In genomic region chr1:223775054-223775453, GRCh38 we compare ENCODE assay signal across 11 cellular contexts.
DNase-seq lines count a peak whose midpoint lies in the region; TF ChIP-seq lines count a peak whose summit lies in the region.
"Had no signal": no experiment of that assay in that cellular context is flagged by ENCODE, and none has a peak within 500 bp of the region (broad histone marks: within the 10 kb centered on the region; RNA-seq: fewer than 3 reads in every experiment).

No MANE protein-coding gene starts in this region.

- H3K4me1 Mint-ChIP-seq in MCF 10A (ENCODE audit: insufficient read depth, unreplicated experiment): peaks cover 67% of the 10 kb centered on the region

- peaks cover 97% of the 10 kb centered on the region for H3K36me3 Mint-ChIP-seq in MCF 10A (ENCODE audit: insufficient read depth, unreplicated experiment)

- H3K79me2 ChIP-seq in mammary epithelial cell (ENCODE audit: insufficient read depth, low read length): no peaks in the 10 kb centered on the region

- H3K9me3 ChIP-seq in mammary epithelial cell (replicated peaks; ENCODE audit: insufficient read depth, low read length): no peaks in the 10 kb centered on the region
- H3K9me3 ChIP-seq in right atrium auricular region: no peaks in the 10 kb centered on the region

- CTCF ChIA-PET in MCF 10A (lab: Yijun Ruan, JAX): interaction anchor here (0.6 to 2.9 kb wide), 20 partner anchors 8 to 360 kb away, joined by 3 to 21 read pairs (median 4); partner anchors contain the start of gene CAPN2
- CTCF ChIA-PET in mammary epithelial cell (lab: Charles Lee; ENCODE audit: low non-redundant PET): interaction anchor here (0.6 kb wide), 2 partner anchors 66 to 77 kb away, joined by 4 to 5 read pairs; no protein-coding TSS in a partner anchor

- peak overlapping the region; percentile 81 for H3K27ac Mint-ChIP-seq in MCF 10A (ENCODE audit: low read depth, unreplicated experiment)

- BruUV-seq in MCF 10A (replicated peaks; lab: Mats Ljungman, UMichigan) (no TSS peak), mammary epithelial cell (replicated peaks; lab: Mats Ljungman, UMichigan) (no TSS peak)

- no peak overlapping the region for H3K4me3 Mint-ChIP-seq in MCF 10A (ENCODE audit: unreplicated experiment)

- H3K4me1 ChIP-seq in mammary epithelial cell (ENCODE audit: insufficient read depth, low read length) (peaks cover 46% of the 10 kb centered on the region), right atrium auricular region (peaks cover 0 to 35% of the 10 kb centered on the region in 2 donors)

- intact Hi-C loops in MCF 10A (cut with micrococcal nuclease) (no loop called here), mammary epithelial cell (cut with micrococcal nuclease) (loop anchor here (2.0 to 5.0 kb wide), 2 partner anchors 62 to 72 kb away; partner anchors contain the start of genes CAPN2 and TP53BP2)

- no peak for DNase-seq in MCF 10A (ENCODE audit: unreplicated experiment)
- no peak for DNase-seq in mammary epithelial cell
- DNase-seq in amniotic epithelial cell (ENCODE audit: low read depth): peak; percentile 51
- DNase-seq in right atrium auricular region (ENCODE audit: low spot score): peak; percentile 42
- DNase-seq in superior temporal gyrus (ENCODE audit: extremely low spot score): peak; percentile 10
- DNase-seq in activated gamma-delta T cell treated with Interleukin-2 at 50 U/mL for 16 hours: no peak
- DNase-seq in NCI-H187 treated with DMSO at 0.1 percent for 48 hours (lab: John Stamatoyannopoulos, UW): no peak
- DNase-seq in glomerular visceral epithelial cell (ENCODE audit: extremely low spot score): no peak
- DNase-seq: amygdala, DND-41, NCI-H2171 had no signal

- H3K9me3 Mint-ChIP-seq in MCF 10A (ENCODE audit: unreplicated experiment): no peaks in the 10 kb centered on the region

- H3K36me3 ChIP-seq in mammary epithelial cell (ENCODE audit: insufficient read depth, low read length) (peaks cover 50% of the 10 kb centered on the region), right atrium auricular region (peaks cover 69% of the 10 kb centered on the region)

- H2AFZ ChIP-seq in mammary epithelial cell (ENCODE audit: low read depth, low read length): no peak overlapping the region

- 69% methylated on average over 4 of the region's 4 CpGs for WGBS in mammary epithelial cell (ENCODE audit: low coverage, missing lambda C conversion rate)

- no peaks in the 10 kb centered on the region for H3K27me3 Mint-ChIP-seq in MCF 10A (ENCODE audit: insufficient read depth, unreplicated experiment)

- no peak overlapping the region for H3K4me3 ChIP-seq in mammary epithelial cell (replicated peaks in 1 of 3; ENCODE audit: insufficient read depth in 1 of 3, low read depth in 2 of 3, low read length in 3 of 3)
- no peak overlapping the region for H3K4me3 ChIP-seq in right atrium auricular region

- no peak for TF ChIP-seq CTCF in MCF 10A (IDR thresholded peaks at IDR 0.05; ENCODE audit: unreplicated experiment)
- TF ChIP-seq CTCF in mammary epithelial cell (conservative IDR thresholded peaks at IDR 0.05 in 1 of 2, IDR thresholded peaks at IDR 0.05 in 1 of 2; ENCODE audit: extremely low read depth in 1 of 2, insufficient read depth in 1 of 2, low read depth in 1 of 2, low read length in 2 of 2): no peak
- no peak for TF ChIP-seq CTCF in right atrium auricular region (IDR thresholded peaks at IDR 0.05)

- POLR2A ChIA-PET in MCF 10A (lab: Yijun Ruan, JAX): interaction anchor here (0.7 to 8.7 kb wide), 16 partner anchors 9 to 113 kb away, joined by 3 to 71 read pairs (median 7); partner anchors contain the start of genes CAPN2 and TP53BP2

- no peak overlapping the region for H3K9ac ChIP-seq in mammary epithelial cell (ENCODE audit: insufficient read depth, low read length)

- H3K4me2 ChIP-seq in mammary epithelial cell (ENCODE audit: insufficient read depth, low read depth, low read length): no peak overlapping the region

- no peak overlapping the region for H3K27ac ChIP-seq in mammary epithelial cell (ENCODE audit: insufficient read depth, low read depth, low read length)
- peak overlapping the region in 1 of 2 donors; percentile 42 for H3K27ac ChIP-seq in right atrium auricular region

- H4K20me1 ChIP-seq in mammary epithelial cell (ENCODE audit: insufficient read depth, low read length): no peaks in the 10 kb centered on the region

- dilution Hi-C loops in mammary epithelial cell (cut with HindIII; ENCODE audit: low sequenced_read_pairs): no loop called here

- H3K27me3 ChIP-seq in mammary epithelial cell (ENCODE audit: insufficient read depth, low read length): no peaks in the 10 kb centered on the region
- no peaks in the 10 kb centered on the region for H3K27me3 ChIP-seq in right atrium auricular region

- in situ Hi-C loops in mammary epithelial cell (cut with MboI; ENCODE audit: low sequenced_read_pairs in 2 of 2): no loop called here

Comparison
In these comparisons a context has a peak if more than half of its experiments do, and no peak if none do; other contexts are left out.
1. DNase-seq: peak in amniotic epithelial cell (single experiment), right atrium auricular region (single experiment) and superior temporal gyrus (single experiment); none in MCF 10A (single experiment), mammary epithelial cell (single experiment), activated gamma-delta T cell treated with Interleukin-2 at 50 U/mL for 16 hours (single experiment), NCI-H187 treated with DMSO at 0.1 percent for 48 hours (single experiment) and glomerular visceral epithelial cell (single experiment).